Comparison of ENCODE assay signal across 12 cellular contexts in genomic region chr3:129888739-129889138, GRCh38. TPM values are rescaled to one million over a fixed set of nuclear protein-coding genes. Genes with fewer than 3 reads are reported as not detected.
DNase-seq lines count a peak whose midpoint lies in the region; ATAC-seq, FAIRE-seq and TF ChIP-seq lines count a peak whose summit lies in the region.
"Had no signal": no experiment of that assay in that cellular context is flagged by ENCODE, and none has a peak within 500 bp of the region (broad histone marks: within the 10 kb centered on the region; RNA-seq: fewer than 3 reads in every experiment).

No MANE protein-coding gene starts in this region.

- no peak overlapping the region for H3K27ac Mint-ChIP-seq in activated CD8-positive, alpha-beta memory T cell treated with anti-CD3 and anti-CD28 coated beads, Interleukin-2, amount 10 ng/mL, durations not matched to agents 7 days and 5 days
- H3K27ac Mint-ChIP-seq: activated B cell treated with CpG ODN at 0.5 μM for 24 hours had no signal

- H2AFZ ChIP-seq in GM23248, result no peak overlapping the region

- H3K9ac ChIP-seq in GM23248, result no peak overlapping the region

- H3K27me3 ChIP-seq in GM23248 (replicated peaks; ENCODE audit: insufficient read depth), result no peaks in the 10 kb centered on the region
- no peaks in the 10 kb centered on the region for H3K27me3 ChIP-seq in uterus
- H3K27me3 ChIP-seq: testis had no signal

- intact Hi-C loops in uterus (cut with DNase I; ENCODE audit: low total_unique reads) (no loop called here), posterior cingulate gyrus (cut with DNase I) (no loop called here)

- CTCF ChIA-PET in activated CD8-positive, alpha-beta memory T cell treated with anti-CD3 and anti-CD28 coated beads, Interleukin-2, amount 10 ng/mL, durations not matched to agents 7 days and 5 days (lab: Charles Lee), result no interaction called here

- H3K9me2 ChIP-seq in GM23248 (ENCODE audit: insufficient read depth), result no peaks in the 10 kb centered on the region

- no peak for ATAC-seq in activated CD8-positive, alpha-beta memory T cell treated with anti-CD3 and anti-CD28 coated beads, Interleukin-2, amount 10 ng/mL, durations not matched to agents 7 days and 5 days

- H4K20me1 ChIP-seq in GM23248 (ENCODE audit: insufficient read depth), result peaks cover 6% of the 10 kb centered on the region; the same call in 1 of the 2 replicates

- H3K4me3 Mint-ChIP-seq in activated CD8-positive, alpha-beta memory T cell treated with anti-CD3 and anti-CD28 coated beads, Interleukin-2, amount 10 ng/mL, durations not matched to agents 7 days and 5 days, result no peak overlapping the region
- H3K4me3 Mint-ChIP-seq: activated B cell treated with CpG ODN at 0.5 μM for 24 hours had no signal

- peaks cover 31% of the 10 kb centered on the region for H3K4me1 Mint-ChIP-seq in activated CD8-positive, alpha-beta memory T cell treated with anti-CD3 and anti-CD28 coated beads, Interleukin-2, amount 10 ng/mL, durations not matched to agents 7 days and 5 days

- H3K27ac ChIP-seq in GM23248 (peak overlapping the region; percentile 29; the same call in 1 of the 2 replicates), uterus (no peak overlapping the region)
- H3K27ac ChIP-seq: testis had no signal

- peak; percentile 90 for FAIRE-seq in RCC 7860 (lab: Jason Lieb, UNC)
- FAIRE-seq: frontal cortex had no signal

- TF ChIP-seq POLR2A in uterus (IDR thresholded peaks at IDR 0.05), result no peak

- no peaks in the 10 kb centered on the region for H3K27me3 Mint-ChIP-seq in activated CD8-positive, alpha-beta memory T cell treated with anti-CD3 and anti-CD28 coated beads, Interleukin-2, amount 10 ng/mL, durations not matched to agents 7 days and 5 days
- H3K27me3 Mint-ChIP-seq: activated B cell treated with CpG ODN at 0.5 μM for 24 hours had no signal

- H3K4me1 ChIP-seq in GM23248 (ENCODE audit: insufficient read depth) (peaks cover 30% of the 10 kb centered on the region), uterus (peaks cover 0 to 9% of the 10 kb centered on the region in 2 donors)

- no peaks in the 10 kb centered on the region for H3K9me3 Mint-ChIP-seq in activated CD8-positive, alpha-beta memory T cell treated with anti-CD3 and anti-CD28 coated beads, Interleukin-2, amount 10 ng/mL, durations not matched to agents 7 days and 5 days (ENCODE audit: low read depth)
- H3K9me3 Mint-ChIP-seq: activated B cell treated with CpG ODN at 0.5 μM for 24 hours had no signal

- H3K36me3 Mint-ChIP-seq in activated CD8-positive, alpha-beta memory T cell treated with anti-CD3 and anti-CD28 coated beads, Interleukin-2, amount 10 ng/mL, durations not matched to agents 7 days and 5 days, result peaks cover 8% of the 10 kb centered on the region

- peak overlapping the region; percentile 39 for H3K4me2 ChIP-seq in GM23248 (ENCODE audit: unreplicated experiment)

- H3K9me3 ChIP-seq in GM23248 (ENCODE audit: low read depth), result no peaks in the 10 kb centered on the region
- no peaks in the 10 kb centered on the region for H3K9me3 ChIP-seq in uterus
- H3K9me3 ChIP-seq: testis had no signal

- H3K79me2 ChIP-seq in GM23248 (ENCODE audit: insufficient read depth), result peaks cover 60% of the 10 kb centered on the region

- 25 to 26% methylated on average over 4 of the region's 4 CpGs for WGBS in GM23248 (ENCODE audit: low coverage in 1 of 2, low lambda C conversion rate in 2 of 2, missing lambda C conversion rate in 2 of 2), 2 experiments

- in situ Hi-C loops in GM23248 (cut with MboI), result no loop called here

- no peaks in the 10 kb centered on the region for H3K36me3 ChIP-seq in GM23248 (ENCODE audit: low read depth)
- H3K36me3 ChIP-seq in uterus, result no peaks in the 10 kb centered on the region

- no peak for TF ChIP-seq CTCF in epithelial cell of esophagus (IDR thresholded peaks at IDR 0.05; ENCODE audit: insufficient read depth, low read depth, low read length, missing control alignments)
- no peak for TF ChIP-seq CTCF in uterus (IDR thresholded peaks at IDR 0.05)

- H3K4me3 ChIP-seq in GM23248 (no peak overlapping the region), epithelial cell of esophagus (ENCODE audit: low read length) (no peak overlapping the region), uterus (no peak overlapping the region)
- H3K4me3 ChIP-seq: testis had no signal

- peak; percentile 82 for DNase-seq in GM23248
- peak; percentile 90 for DNase-seq in RCC 7860 (ENCODE audit: low spot score)
- DNase-seq in epithelial cell of esophagus (ENCODE audit: low read depth), result peak; percentile 38
- DNase-seq in renal cortical epithelial cell (ENCODE audit: low read depth), result peak; percentile 88
- DNase-seq in DMS79 treated with DMSO at 0.1 percent for 48 hours (lab: John Stamatoyannopoulos, UW), result no peak
- DNase-seq in uterus, result no peak
- DNase-seq in activated CD8-positive, alpha-beta memory T cell treated with anti-CD3 and anti-CD28 coated beads, Interleukin-2, amount 10 ng/mL, durations not matched to agents 7 days and 5 days, result no peak
- DNase-seq in posterior cingulate gyrus, result no peak
- DNase-seq: activated B cell treated with CpG ODN at 0.5 μM for 24 hours; activated naive CD4-positive, alpha-beta T cell treated with anti-CD3 and anti-CD28 coated beads, Interleukin-2, amount 50 U/mL, for 16 hours; testis had no signal

- H3F3A ChIP-seq in GM23248 (ENCODE audit: insufficient read depth), result peaks cover 50% of the 10 kb centered on the region

RNA-seq across cellular contexts. Expression of gene TMCC1, which starts 4.8 kb away (rescaled TPM):
- 7.8 and 11.1 TPM in 2 replicates for total RNA-seq in GM23248 (2014; rRNA removed; shearing (Covaris generic))
- 4.0 and 4.2 TPM in 2 replicates for polyA plus RNA-seq in GM23248 (2016; fragmentation: Nextera tagmentation; extraction: Ambion mirVana)
- 17.7 and 30.5 TPM in 2 replicates for total RNA-seq in renal cortical epithelial cell
- 10 to 100 TPM; 23.2 to 78.7 (median 54.1) TPM for total RNA-seq in uterus
- 10 to 100 TPM; 17.6 to 17.8 TPM for total RNA-seq in activated CD8-positive, alpha-beta memory T cell treated with anti-CD3 and anti-CD28 coated beads, Interleukin-2, amount 10 ng/mL, durations not matched to agents 7 days and 5 days

Comparison
In these comparisons a context has a peak if more than half of its experiments do, and no peak if none do; other contexts are left out.
1. DNase-seq: peak in GM23248 (single experiment), RCC 7860 (single experiment), epithelial cell of esophagus (single experiment) and renal cortical epithelial cell (single experiment); none in DMS79 treated with DMSO at 0.1 percent for 48 hours (single experiment), uterus (0 of 2), activated CD8-positive, alpha-beta memory T cell treated with anti-CD3 and anti-CD28 coated beads, Interleukin-2, amount 10 ng/mL, durations not matched to agents 7 days and 5 days (single experiment) and posterior cingulate gyrus (0 of 10).